Comparison of ENCODE assay signal across 9 cellular contexts in the genomic region with DNA sequence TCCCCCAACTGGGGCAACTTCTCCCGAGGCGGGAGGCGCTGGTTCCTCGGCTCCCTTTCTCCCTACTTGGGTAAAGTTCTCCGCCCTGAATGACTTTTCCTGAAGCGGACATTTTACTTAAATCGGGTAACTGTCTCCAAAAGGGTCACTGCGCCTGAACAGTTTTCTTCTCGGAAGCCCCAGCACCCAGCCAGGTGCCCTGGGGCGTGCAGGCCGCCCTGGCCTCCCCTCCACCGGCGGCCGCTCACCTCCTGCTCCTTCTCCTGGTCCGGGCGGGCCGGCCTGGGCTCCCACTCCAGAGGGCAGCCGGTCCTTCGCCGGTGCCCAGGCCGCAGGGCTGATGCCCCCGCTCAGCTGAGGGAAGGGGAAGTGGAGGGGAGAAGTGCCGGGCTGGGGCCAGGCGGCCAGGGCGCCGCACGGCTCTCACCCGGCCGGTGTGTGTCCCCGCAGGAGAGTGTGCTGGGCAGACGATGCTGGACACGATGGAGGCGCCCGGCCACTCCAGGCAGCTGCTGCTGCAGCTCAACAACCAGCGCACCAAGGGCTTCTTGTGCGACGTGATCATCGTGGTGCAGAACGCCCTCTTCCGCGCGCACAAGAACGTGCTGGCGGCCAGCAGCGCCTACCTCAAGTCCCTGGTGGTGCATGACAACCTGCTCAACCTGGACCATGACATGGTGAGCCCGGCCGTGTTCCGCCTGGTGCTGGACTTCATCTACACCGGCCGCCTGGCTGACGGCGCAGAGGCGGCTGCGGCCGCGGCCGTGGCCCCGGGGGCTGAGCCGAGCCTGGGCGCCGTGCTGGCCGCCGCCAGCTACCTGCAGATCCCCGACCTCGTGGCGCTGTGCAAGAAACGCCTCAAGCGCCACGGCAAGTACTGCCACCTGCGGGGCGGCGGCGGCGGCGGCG. TPM values are rescaled to one million over a fixed set of nuclear protein-coding genes. Genes with fewer than 3 reads are reported as not detected.
A peak's percentile ranks its signal among the peaks of the same experiment; 100 is the strongest.
DNase-seq lines count a peak whose midpoint lies in the region; ATAC-seq and TF ChIP-seq lines count a peak whose summit lies in the region.
"Had no signal": no experiment of that assay in that cellular context is flagged by ENCODE, and none has a peak within 500 bp of the region (broad histone marks: within the 10 kb centered on the region; RNA-seq: fewer than 3 reads in every experiment).

No MANE protein-coding gene starts in this region.

- H3K4me3 Mint-ChIP-seq in MCF 10A (ENCODE audit: unreplicated experiment) = no peak overlapping the region

- no peaks in the 10 kb centered on the region for H3K9me3 Mint-ChIP-seq in MCF 10A (ENCODE audit: unreplicated experiment)

- intact Hi-C loops in psoas muscle (cut with DNase I) = no loop called here
- intact Hi-C loops in MCF 10A (cut with micrococcal nuclease) = no loop called here

- H3K36me3 ChIP-seq in psoas muscle (ENCODE audit: insufficient read depth in 1 of 2, low read depth in 1 of 2) = peaks cover 0 to 20% of the 10 kb centered on the region in 2 donors

- no TSS peak for BruUV-seq in MCF 10A (replicated peaks; lab: Mats Ljungman, UMichigan)

- H3K27ac ChIP-seq in psoas muscle = peak overlapping the region; percentile 62
- H3K27ac ChIP-seq: KMS-11 had no signal

- no peak overlapping the region for H3K27ac Mint-ChIP-seq in MCF 10A (ENCODE audit: low read depth, unreplicated experiment)

- peaks cover 0 to 6% (median 2%) of the 10 kb centered on the region in 3 donors for H3K27me3 ChIP-seq in psoas muscle (ENCODE audit: insufficient read depth in 3 of 3, low read length in 2 of 3)

- CTCF ChIA-PET in MCF 10A (lab: Yijun Ruan, JAX) = interaction anchor here (0.8 to 3.1 kb wide), 5 partner anchors 88 to 240 kb away, joined by 3 to 19 read pairs (median 3); no protein-coding TSS in a partner anchor

- TF ChIP-seq CTCF in GM12872 (IDR thresholded peaks at IDR 0.05; ENCODE audit: insufficient read depth, low read depth, low read length) = peak; percentile 19; the same call in 1 of the 3 replicates
- no peak for TF ChIP-seq CTCF in psoas muscle (IDR thresholded peaks at IDR 0.05)
- TF ChIP-seq CTCF in MCF 10A (IDR thresholded peaks at IDR 0.05; ENCODE audit: unreplicated experiment) = no peak

- DNase-seq in activated CD4-positive, alpha-beta T cell treated with anti-CD3 and anti-CD28 coated beads, Interleukin-2, amount 50 U/mL, for 48 hours = peak; percentile 53 to 61
- DNase-seq in fibroblast of peridontal ligament (ENCODE audit: extremely low read depth) (peak; percentile 45), psoas muscle (peak; percentile 36 to 66), SKM-1 treated with dmso at 0.1 percent for 144 hours (lab: John Stamatoyannopoulos, UW; ENCODE audit: unreplicated experiment) (no peak), NOMO-1 treated with dmso at 0.1 percent for 144 hours (lab: John Stamatoyannopoulos, UW; ENCODE audit: unreplicated experiment) (no peak), NCI-H2107 treated with DMSO at 0.1 percent for 48 hours (lab: John Stamatoyannopoulos, UW; ENCODE audit: unreplicated experiment) (no peak), MCF 10A (ENCODE audit: unreplicated experiment) (no peak)

- POLR2A ChIA-PET in MCF 10A (lab: Yijun Ruan, JAX) = no interaction called here

- peaks cover 12% of the 10 kb centered on the region for H3K4me1 Mint-ChIP-seq in MCF 10A (ENCODE audit: insufficient read depth, unreplicated experiment)

- peaks cover 6% of the 10 kb centered on the region for H3K4me1 ChIP-seq in psoas muscle

- WGBS in psoas muscle, 3 donors = 63 to 74% (median 67%) methylated on average over 76 of the region's 76 CpGs

- ATAC-seq in psoas muscle = no peak

- no peaks in the 10 kb centered on the region for H3K9me3 ChIP-seq in psoas muscle

- H3K4me3 ChIP-seq in psoas muscle = peak overlapping the region; percentile 74

- no peaks in the 10 kb centered on the region for H3K36me3 Mint-ChIP-seq in MCF 10A (ENCODE audit: insufficient read depth, unreplicated experiment)

- no peaks in the 10 kb centered on the region for H3K27me3 Mint-ChIP-seq in MCF 10A (ENCODE audit: insufficient read depth, unreplicated experiment)

RNA-seq across cellular contexts. Expression of a gene that starts 1.6 kb away (rescaled TPM):
- total RNA-seq in psoas muscle (10 to 100 TPM in 1 of 4 donors, 1 to 10 TPM in 3; 4.3 to 12.6 (median 9.4) TPM), MCF 10A (2022) (0.59 and 1.0 TPM in 2 replicates)
- 1 to 10 TPM; 2.0 to 3.5 (median 2.1) TPM for polyA plus RNA-seq in psoas muscle

RNA-seq across cellular contexts. Expression of a gene that starts 14.7 kb away (rescaled TPM):
- total RNA-seq in psoas muscle (10 to 100 TPM; 10.1 to 23.0 (median 15.2) TPM), MCF 10A (2022) (28.8 and 33.5 TPM in 2 replicates)
- polyA plus RNA-seq in psoas muscle = 10 to 100 TPM; 29.2 to 66.1 (median 33.4) TPM

RNA-seq across cellular contexts. Expression of a gene that starts 26.5 kb away (rescaled TPM):
- total RNA-seq in psoas muscle = 10 to 100 TPM; 36.9 to 73.4 (median 45.5) TPM
- polyA plus RNA-seq in psoas muscle = 10 to 100 TPM; 13.5 to 51.9 (median 39.2) TPM
- 29.7 and 45.2 TPM in 2 replicates for total RNA-seq in MCF 10A (2022)

RNA-seq across cellular contexts. Expression of a gene that starts 31.3 kb away (rescaled TPM):
- total RNA-seq in psoas muscle = 1 to 10 TPM in 2 of 4 donors, under 1 TPM in 2; 0.65 to 1.7 (median 1.2) TPM
- polyA plus RNA-seq in psoas muscle = 1 to 10 TPM in 1 of 3 donors, under 1 TPM in 2; 0.44 to 1.8 (median 0.70) TPM
- 2.9 and 3.6 TPM in 2 replicates for total RNA-seq in MCF 10A (2022)

Comparison
In these comparisons a context has a peak if more than half of its experiments do, and no peak if none do; other contexts are left out.
1. DNase-seq: peak in activated CD4-positive, alpha-beta T cell treated with anti-CD3 and anti-CD28 coated beads, Interleukin-2, amount 50 U/mL, for 48 hours (2 of 2), fibroblast of peridontal ligament (single experiment) and psoas muscle (2 of 2); none in SKM-1 treated with dmso at 0.1 percent for 144 hours (single experiment), NOMO-1 treated with dmso at 0.1 percent for 144 hours (single experiment), NCI-H2107 treated with DMSO at 0.1 percent for 48 hours (single experiment) and MCF 10A (single experiment).